ENCODE assay signal across 18 cellular contexts in the genomic region with DNA sequence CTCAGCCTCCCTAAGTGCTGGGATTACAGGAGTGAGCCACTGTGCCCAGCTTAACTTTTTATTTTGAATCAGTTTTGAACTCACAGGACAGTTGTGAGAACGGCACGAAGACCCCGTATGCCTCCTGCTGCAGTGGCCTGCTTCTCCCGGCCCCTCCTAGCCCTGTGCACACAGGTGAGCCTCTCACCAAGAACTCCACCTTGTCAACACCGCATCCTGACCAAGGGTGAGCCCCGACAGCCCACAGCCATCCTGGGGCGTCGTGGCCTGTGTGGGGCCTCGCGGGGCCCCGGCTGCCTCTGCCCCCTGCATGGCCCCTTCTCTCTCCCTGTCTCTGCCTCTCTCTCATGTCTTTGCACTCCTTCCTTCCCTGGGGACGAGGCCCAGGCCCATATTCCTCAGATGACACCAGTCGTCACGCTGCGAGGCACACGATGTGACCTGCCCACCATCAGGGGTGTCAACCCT. TPM values are rescaled to one million over a fixed set of nuclear protein-coding genes. Genes with fewer than 3 reads are reported as not detected.
DNase-seq lines count a peak whose midpoint lies in the region; ATAC-seq, FAIRE-seq and TF ChIP-seq lines count a peak whose summit lies in the region.
"Had no signal": no experiment of that assay in that cellular context is flagged by ENCODE, and none has a peak within 500 bp of the region (broad histone marks: within the 10 kb centered on the region; RNA-seq: fewer than 3 reads in every experiment).

No MANE protein-coding gene starts in this region.

- no peaks in the 10 kb centered on the region for H3K27me3 Mint-ChIP-seq in activated naive CD8-positive, alpha-beta T cell treated with anti-CD3 and anti-CD28 coated beads, Interleukin-2, amount 10 ng/mL, durations not matched to agents 7 days and 5 days
- H3K27me3 Mint-ChIP-seq in activated naive CD8-positive, alpha-beta T cell treated with anti-CD3 and anti-CD28 coated beads for 36 hours = no peaks in the 10 kb centered on the region
- no peaks in the 10 kb centered on the region for H3K27me3 Mint-ChIP-seq in activated CD8-positive, alpha-beta memory T cell treated with anti-CD3 and anti-CD28 coated beads, Interleukin-2, amount 10 ng/mL, durations not matched to agents 7 days and 5 days
- H3K27me3 Mint-ChIP-seq in neural crest cell (ENCODE audit: low read depth) = no peaks in the 10 kb centered on the region

- H3K27ac Mint-ChIP-seq in activated naive CD8-positive, alpha-beta T cell treated with anti-CD3 and anti-CD28 coated beads, Interleukin-2, amount 10 ng/mL, durations not matched to agents 7 days and 5 days = no peak overlapping the region
- H3K27ac Mint-ChIP-seq in activated naive CD8-positive, alpha-beta T cell treated with anti-CD3 and anti-CD28 coated beads for 36 hours = no peak overlapping the region
- H3K27ac Mint-ChIP-seq in activated CD8-positive, alpha-beta memory T cell treated with anti-CD3 and anti-CD28 coated beads, Interleukin-2, amount 10 ng/mL, durations not matched to agents 7 days and 5 days = no peak overlapping the region
- peak overlapping the region; percentile 84 for H3K27ac Mint-ChIP-seq in neural crest cell (ENCODE audit: unreplicated experiment)

- no peaks in the 10 kb centered on the region for H3K9me3 Mint-ChIP-seq in activated naive CD8-positive, alpha-beta T cell treated with anti-CD3 and anti-CD28 coated beads, Interleukin-2, amount 10 ng/mL, durations not matched to agents 7 days and 5 days
- H3K9me3 Mint-ChIP-seq in activated naive CD8-positive, alpha-beta T cell treated with anti-CD3 and anti-CD28 coated beads for 36 hours = no peaks in the 10 kb centered on the region
- H3K9me3 Mint-ChIP-seq in activated CD8-positive, alpha-beta memory T cell treated with anti-CD3 and anti-CD28 coated beads, Interleukin-2, amount 10 ng/mL, durations not matched to agents 7 days and 5 days (ENCODE audit: low read depth) = no peaks in the 10 kb centered on the region
- H3K9me3 Mint-ChIP-seq in neural crest cell = no peaks in the 10 kb centered on the region

- no peak overlapping the region for H3K4me3 Mint-ChIP-seq in activated naive CD8-positive, alpha-beta T cell treated with anti-CD3 and anti-CD28 coated beads, Interleukin-2, amount 10 ng/mL, durations not matched to agents 7 days and 5 days
- H3K4me3 Mint-ChIP-seq in activated naive CD8-positive, alpha-beta T cell treated with anti-CD3 and anti-CD28 coated beads for 36 hours = no peak overlapping the region
- H3K4me3 Mint-ChIP-seq in activated CD8-positive, alpha-beta memory T cell treated with anti-CD3 and anti-CD28 coated beads, Interleukin-2, amount 10 ng/mL, durations not matched to agents 7 days and 5 days = no peak overlapping the region
- no peak overlapping the region for H3K4me3 Mint-ChIP-seq in neural crest cell

- peaks cover 9% of the 10 kb centered on the region for H3K4me1 Mint-ChIP-seq in activated naive CD8-positive, alpha-beta T cell treated with anti-CD3 and anti-CD28 coated beads, Interleukin-2, amount 10 ng/mL, durations not matched to agents 7 days and 5 days
- peaks cover 2% of the 10 kb centered on the region for H3K4me1 Mint-ChIP-seq in activated naive CD8-positive, alpha-beta T cell treated with anti-CD3 and anti-CD28 coated beads for 36 hours
- H3K4me1 Mint-ChIP-seq in activated CD8-positive, alpha-beta memory T cell treated with anti-CD3 and anti-CD28 coated beads, Interleukin-2, amount 10 ng/mL, durations not matched to agents 7 days and 5 days = no peaks in the 10 kb centered on the region
- peaks cover 6% of the 10 kb centered on the region for H3K4me1 Mint-ChIP-seq in neural crest cell

- H3K36me3 Mint-ChIP-seq in activated naive CD8-positive, alpha-beta T cell treated with anti-CD3 and anti-CD28 coated beads, Interleukin-2, amount 10 ng/mL, durations not matched to agents 7 days and 5 days = no peaks in the 10 kb centered on the region
- peaks cover 3% of the 10 kb centered on the region for H3K36me3 Mint-ChIP-seq in activated naive CD8-positive, alpha-beta T cell treated with anti-CD3 and anti-CD28 coated beads for 36 hours
- H3K36me3 Mint-ChIP-seq in activated CD8-positive, alpha-beta memory T cell treated with anti-CD3 and anti-CD28 coated beads, Interleukin-2, amount 10 ng/mL, durations not matched to agents 7 days and 5 days = no peaks in the 10 kb centered on the region
- H3K36me3 Mint-ChIP-seq in neural crest cell (ENCODE audit: low read depth) = no peaks in the 10 kb centered on the region

- no peak for DNase-seq in activated naive CD8-positive, alpha-beta T cell treated with anti-CD3 and anti-CD28 coated beads, Interleukin-2, amount 10 ng/mL, durations not matched to agents 7 days and 5 days
- no peak for DNase-seq in activated naive CD8-positive, alpha-beta T cell treated with anti-CD3 and anti-CD28 coated beads for 36 hours
- DNase-seq in activated CD8-positive, alpha-beta memory T cell treated with anti-CD3 and anti-CD28 coated beads, Interleukin-2, amount 10 ng/mL, durations not matched to agents 7 days and 5 days = peak; percentile 31
- no peak for DNase-seq in neural crest cell (ENCODE audit: low read depth, low spot score)
- no peak for DNase-seq in urothelium cell line (ENCODE audit: low spot score)
- DNase-seq in NCI-H2107 treated with DMSO at 0.1 percent for 48 hours (lab: John Stamatoyannopoulos, UW; ENCODE audit: unreplicated experiment) = no peak
- no peak for DNase-seq in dermis blood vessel endothelial cell
- DNase-seq in NCI-H69 (lab: John Stamatoyannopoulos, UW) = no peak
- DNase-seq: C1 segment of cervical spinal cord, DMS53, NCI-H1048, NCI-H146, NCI-H345, NCI-H774, Right ventricle myocardium superior had no signal

- CTCF ChIA-PET in activated CD8-positive, alpha-beta memory T cell treated with anti-CD3 and anti-CD28 coated beads, Interleukin-2, amount 10 ng/mL, durations not matched to agents 7 days and 5 days (lab: Charles Lee) = no interaction called here

- POLR2A ChIA-PET in activated naive CD8-positive, alpha-beta T cell treated with anti-CD3 and anti-CD28 coated beads, Interleukin-2, amount 10 ng/mL, durations not matched to agents 7 days and 5 days (lab: Charles Lee) = no interaction called here

- peak; percentile 20 for ATAC-seq in activated naive CD8-positive, alpha-beta T cell treated with anti-CD3 and anti-CD28 coated beads, Interleukin-2, amount 10 ng/mL, durations not matched to agents 7 days and 5 days (ENCODE audit: low read depth)
- ATAC-seq in activated CD8-positive, alpha-beta memory T cell treated with anti-CD3 and anti-CD28 coated beads, Interleukin-2, amount 10 ng/mL, durations not matched to agents 7 days and 5 days = no peak
- ATAC-seq: Panc1, SK-N-SH treated with all-trans-retinoic acid at 6 μM for 48 hours had no signal

- FAIRE-seq in urothelium cell line (lab: Jason Lieb, UNC) = peak; percentile 58
- FAIRE-seq: GM18507 had no signal

- TF ChIP-seq CTCF in neural crest cell (conservative IDR thresholded peaks at IDR 0.05) = no peak

RNA-seq across cellular contexts. Expression of gene GNB1L, which starts 38.8 kb away (rescaled TPM):
- 10 to 100 TPM; 11.9 to 12.7 TPM for total RNA-seq in activated naive CD8-positive, alpha-beta T cell treated with anti-CD3 and anti-CD28 coated beads, Interleukin-2, amount 10 ng/mL, durations not matched to agents 7 days and 5 days
- 10 to 100 TPM; 14.5 TPM for total RNA-seq in activated naive CD8-positive, alpha-beta T cell treated with anti-CD3 and anti-CD28 coated beads for 36 hours
- 10 to 100 TPM; 13.7 to 14.7 TPM for total RNA-seq in activated CD8-positive, alpha-beta memory T cell treated with anti-CD3 and anti-CD28 coated beads, Interleukin-2, amount 10 ng/mL, durations not matched to agents 7 days and 5 days
- 12.1 and 13.8 TPM in 2 replicates for total RNA-seq in neural crest cell
- 7.3 and 12.4 TPM in 2 replicates for total RNA-seq in dermis blood vessel endothelial cell

RNA-seq across cellular contexts. Expression of gene RTL10, which starts 38.8 kb away (rescaled TPM):
- 10 to 100 TPM; 18.4 to 18.9 TPM for total RNA-seq in activated naive CD8-positive, alpha-beta T cell treated with anti-CD3 and anti-CD28 coated beads, Interleukin-2, amount 10 ng/mL, durations not matched to agents 7 days and 5 days
- 10 to 100 TPM; 18.7 to 23.1 TPM for total RNA-seq in activated naive CD8-positive, alpha-beta T cell treated with anti-CD3 and anti-CD28 coated beads for 36 hours
- total RNA-seq in activated CD8-positive, alpha-beta memory T cell treated with anti-CD3 and anti-CD28 coated beads, Interleukin-2, amount 10 ng/mL, durations not matched to agents 7 days and 5 days = 10 to 100 TPM; 12.8 to 15.9 TPM
- total RNA-seq in neural crest cell (26.7 and 28.1 TPM in 2 replicates), dermis blood vessel endothelial cell (28.1 and 30.7 TPM in 2 replicates)

RNA-seq across cellular contexts. Expression of gene TBX1, which starts 55.3 kb away (rescaled TPM):
- total RNA-seq in activated naive CD8-positive, alpha-beta T cell treated with anti-CD3 and anti-CD28 coated beads, Interleukin-2, amount 10 ng/mL, durations not matched to agents 7 days and 5 days = under 1 TPM; 0.37 to 0.47 TPM
- total RNA-seq in activated naive CD8-positive, alpha-beta T cell treated with anti-CD3 and anti-CD28 coated beads for 36 hours = not detected
- 1 to 10 TPM in 1 of 2 experiments, under 1 TPM in 1; 0.91 to 1.1 TPM for total RNA-seq in activated CD8-positive, alpha-beta memory T cell treated with anti-CD3 and anti-CD28 coated beads, Interleukin-2, amount 10 ng/mL, durations not matched to agents 7 days and 5 days
- not detected in 2 replicates for total RNA-seq in neural crest cell
- 69.6 and 73.2 TPM in 2 replicates for total RNA-seq in dermis blood vessel endothelial cell

Comparison
In these comparisons a context has a peak if more than half of its experiments do, and no peak if none do; other contexts are left out.
1. RNA of gene TBX1, which starts 55.3 kb away (total RNA-seq): 69.6 to 73.2 TPM in dermis blood vessel endothelial cell; 0.91 to 1.1 TPM in activated CD8-positive, alpha-beta memory T cell treated with anti-CD3 and anti-CD28 coated beads, Interleukin-2, amount 10 ng/mL, durations not matched to agents 7 days and 5 days, 0.37 to 0.47 TPM in activated naive CD8-positive, alpha-beta T cell treated with anti-CD3 and anti-CD28 coated beads, Interleukin-2, amount 10 ng/mL, durations not matched to agents 7 days and 5 days, not detected in neural crest cell and not detected in activated naive CD8-positive, alpha-beta T cell treated with anti-CD3 and anti-CD28 coated beads for 36 hours; every median in the first group is over 10 times any median in the second.